In genomic region chr11:92249156-92249753, GRCh38 we compare ENCODE assay signal across 18 cellular contexts. TPM values are rescaled to one million over a fixed set of nuclear protein-coding genes. Genes with fewer than 3 reads are reported as not detected.
A peak's percentile ranks its signal among the peaks of the same experiment; 100 is the strongest.
DNase-seq lines count a peak whose midpoint lies in the region; TF ChIP-seq lines count a peak whose summit lies in the region.
"Had no signal": no experiment of that assay in that cellular context is flagged by ENCODE, and none has a peak within 500 bp of the region (broad histone marks: within the 10 kb centered on the region; RNA-seq: fewer than 3 reads in every experiment).

No MANE protein-coding gene starts in this region.

- H3K27me3 ChIP-seq in neural cell (ENCODE audit: insufficient read depth, low read depth, low read length), result no peaks in the 10 kb centered on the region
- H3K27me3 ChIP-seq: BLaER1 had no signal

- peak overlapping the region; percentile 36 for H3K4me2 ChIP-seq in neural cell (ENCODE audit: low read length)
- H3K4me2 ChIP-seq: BLaER1 had no signal

- H3K9ac ChIP-seq in neural cell (ENCODE audit: low read length), result peak overlapping the region; percentile 3
- H3K9ac ChIP-seq: BLaER1 had no signal

- no peaks in the 10 kb centered on the region for H3K9me3 ChIP-seq in neural cell (ENCODE audit: low read length)
- H3K9me3 ChIP-seq: BLaER1, Caco-2 had no signal

- peak; percentile 84 for TF ChIP-seq EP300 in neural cell (conservative IDR thresholded peaks at IDR 0.05; ENCODE audit: poor library complexity, severe bottlenecking)

- peaks cover 9% of the 10 kb centered on the region for H3K79me2 ChIP-seq in neural cell (replicated peaks; ENCODE audit: insufficient read depth, low read length)

- no peaks in the 10 kb centered on the region for H3F3A ChIP-seq in neural cell (ENCODE audit: insufficient read depth, low read length, poor library complexity, severe bottlenecking)

- POLR2A ChIA-PET in HEK293T (lab: Yijun Ruan, JAX), result no interaction called here

- DNase-seq in NCI-H1417 (lab: John Stamatoyannopoulos, UW) (peak in 2 of 3 experiments; percentile 53 to 73), NCI-H1417 treated with DMSO at 0.1 percent for 48 hours (lab: John Stamatoyannopoulos, UW) (no peak), HEK293T (ENCODE audit: extremely low spot score) (no peak), NCI-H69 (lab: John Stamatoyannopoulos, UW) (peak; percentile 46), NCI-H524 treated with DMSO at 0.1 percent for 48 hours (lab: John Stamatoyannopoulos, UW) (no peak), SHP77 (lab: John Stamatoyannopoulos, UW) (no peak), erythroblast (lab: John Stamatoyannopoulos, UW) (no peak)
- DNase-seq: 8988T; AML-193; Caco-2; CD8-positive, alpha-beta memory T cell; DND-41; GDM1; H9; IMR-90; KBM-7 had no signal

- H3K36me3 ChIP-seq in neural cell (ENCODE audit: insufficient read depth, low read length), result no peaks in the 10 kb centered on the region
- H3K36me3 ChIP-seq: BLaER1 had no signal

- H3K4me3 ChIP-seq in neural cell (ENCODE audit: low read length), result peak overlapping the region; percentile 15
- H3K4me3 ChIP-seq: BLaER1 had no signal

- peak overlapping the region; percentile 47 for H3K27ac ChIP-seq in neural cell (ENCODE audit: low read length)
- H3K27ac ChIP-seq: BLaER1 had no signal

- TF ChIP-seq CTCF in neural cell (IDR thresholded peaks at IDR 0.05; ENCODE audit: poor library complexity, severe bottlenecking), result no peak

- no peak overlapping the region for H2AFZ ChIP-seq in neural cell (ENCODE audit: low read depth, low read length)

- H3K9me2 ChIP-seq in neural cell (ENCODE audit: insufficient read depth, low read length), result no peaks in the 10 kb centered on the region

- no peak for TF ChIP-seq RAD21 in neural cell (conservative IDR thresholded peaks at IDR 0.05)

- no peaks in the 10 kb centered on the region for H4K20me1 ChIP-seq in neural cell (ENCODE audit: insufficient read depth)
- H4K20me1 ChIP-seq: BLaER1 had no signal

- CTCF ChIA-PET in HEK293T (lab: Yijun Ruan, JAX), result no interaction called here

- TF ChIP-seq POLR2A in erythroblast (IDR thresholded peaks at IDR 0.05; ENCODE audit: low read length), result no peak

TF ChIP-seq in HEK293T, 16 proteins besides CTCF, POLR2A, EP300 and RAD21:
- TF ChIP-seq PKNOX1 (IDR thresholded peaks at IDR 0.05) (peak; percentile 62), ARNT (IDR thresholded peaks at IDR 0.05) (no peak)

TF ChIP-seq in neural cell, 6 proteins besides CTCF, POLR2A, EP300 and RAD21:
- peak; percentile 48 for TF ChIP-seq POLR2AphosphoS5 (IDR thresholded peaks at IDR 0.05)
- TF ChIP-seq REST (IDR thresholded peaks at IDR 0.05; ENCODE audit: borderline replicate concordance), result no peak
- no peak for TF ChIP-seq TAF1 (IDR thresholded peaks at IDR 0.05; ENCODE audit: low read depth)
- no peak for TF ChIP-seq MXI1 (conservative IDR thresholded peaks at IDR 0.05; ENCODE audit: poor library complexity, severe bottlenecking)
- no peak for TF ChIP-seq EZH2 (IDR thresholded peaks at IDR 0.05; ENCODE audit: borderline replicate concordance, insufficient read depth, low read length, poor library complexity, severe bottlenecking)
- no peak for TF ChIP-seq SMC3 (conservative IDR thresholded peaks at IDR 0.05; ENCODE audit: poor library complexity)

RNA-seq across cellular contexts. Expression of gene FAT3, which starts 24.6 kb away (rescaled TPM):
- 53.6 and 54.0 TPM in 2 replicates for polyA plus RNA-seq in neural cell
- polyA minus RNA-seq in neural cell, result 290 and 306 TPM in 2 replicates
- polyA plus RNA-seq: CD8-positive, alpha-beta memory T cell had no signal

Comparison
In these comparisons a context has a peak if more than half of its experiments do, and no peak if none do; other contexts are left out.
1. DNase-seq: peak in NCI-H1417 (2 of 3) and NCI-H69 (single experiment); none in NCI-H1417 treated with DMSO at 0.1 percent for 48 hours (single experiment), HEK293T (single experiment), NCI-H524 treated with DMSO at 0.1 percent for 48 hours (single experiment), SHP77 (0 of 2) and erythroblast (0 of 2).